In genomic region chrX:65846974-65847373, GRCh38 we compare ENCODE assay signal across 30 cellular contexts.
"Had no signal": no experiment of that assay in that cellular context is flagged by ENCODE, and none has a peak within 500 bp of the region (broad histone marks: within the 10 kb centered on the region; RNA-seq: fewer than 3 reads in every experiment).

No MANE protein-coding gene starts in this region.

- ATAC-seq: activated CD4-positive, alpha-beta T cell treated with anti-CD3 and anti-CD28 coated beads for 36 hours; activated CD8-positive, alpha-beta memory T cell treated with anti-CD3 and anti-CD28 coated beads, Interleukin-2, amount 10 ng/mL, durations not matched to agents 7 days and 5 days; activated CD8-positive, alpha-beta T cell treated with anti-CD3 and anti-CD28 coated beads, Interleukin-2, amount 10 ng/mL, durations not matched to agents 7 days and 5 days; activated naive CD8-positive, alpha-beta T cell treated with anti-CD3 and anti-CD28 coated beads, Interleukin-2, amount 50 U/mL, for 24 hours; body of pancreas; T-helper 17 cell had no signal

- H3K4me1 ChIP-seq: adrenal gland, body of pancreas, esophagus squamous epithelium, heart left ventricle had no signal

- DNase-seq: activated B cell treated with CpG ODN at 0.5 μM for 24 hours; activated CD4-positive, alpha-beta memory T cell treated with anti-CD3 and anti-CD28 coated beads for 36 hours; activated CD4-positive, alpha-beta T cell treated with anti-CD3 and anti-CD28 coated beads for 36 hours; activated CD4-positive, alpha-beta T cell treated with anti-CD3 and anti-CD28 coated beads, Interleukin-2, amount 10 ng/mL, durations not matched to agents 24 days and 14 days; activated CD4-positive, CD25-positive, alpha-beta regulatory T cell treated with anti-CD3 and anti-CD28 coated beads, Interleukin-2, amount 50 U/mL, for 72 hours; activated CD8-positive, alpha-beta memory T cell treated with anti-CD3 and anti-CD28 coated beads, Interleukin-2, amount 10 ng/mL, durations not matched to agents 7 days and 5 days; activated CD8-positive, alpha-beta memory T cell treated with anti-CD3 and anti-CD28 coated beads, Interleukin-2, amount 50 U/mL, for 4 hours; activated CD8-positive, alpha-beta T cell treated with anti-CD3 and anti-CD28 coated beads, Interleukin-2, amount 10 ng/mL, durations not matched to agents 7 days and 5 days; activated effector memory CD4-positive, alpha-beta T cell treated with anti-CD3 and anti-CD28 coated beads, Interleukin-2, amount 50 U/mL, for 16 hours; activated naive CD4-positive, alpha-beta T cell treated with anti-CD3 and anti-CD28 coated beads for 36 hours; activated naive CD8-positive, alpha-beta T cell treated with anti-CD3 and anti-CD28 coated beads for 36 hours; activated naive CD8-positive, alpha-beta T cell treated with anti-CD3 and anti-CD28 coated beads, Interleukin-2, amount 50 U/mL, for 24 hours; activated T-cell treated with anti-CD3 and anti-CD28 coated beads, Interleukin-2, amount 50 U/mL, for 1 hour; activated T-cell treated with anti-CD3 and anti-CD28 coated beads, Interleukin-2, amount 50 U/mL, for 48 hours; adrenal gland; amygdala; aorta; body of pancreas; dorsolateral prefrontal cortex; effector memory CD4-positive, alpha-beta T cell; endodermal cell; erythroblast; esophagus squamous epithelium; glutamatergic neuron; heart left ventricle; T-helper 1 cell; T-helper 17 cell; T1000; WERI-Rb-1 had no signal

- H3K27ac ChIP-seq: adrenal gland, body of pancreas, coronary artery, dorsolateral prefrontal cortex, esophagus squamous epithelium, heart left ventricle, WERI-Rb-1 had no signal

- H3K9me3 ChIP-seq: adrenal gland, body of pancreas, esophagus squamous epithelium, heart left ventricle had no signal

- H3K36me3 ChIP-seq: adrenal gland, esophagus squamous epithelium, heart left ventricle, WERI-Rb-1 had no signal

- H3K4me3 ChIP-seq: adrenal gland, body of pancreas, coronary artery, dorsolateral prefrontal cortex, esophagus squamous epithelium, heart left ventricle had no signal

- H3K27me3 ChIP-seq: adrenal gland, body of pancreas, esophagus squamous epithelium had no signal
